Comparison of ENCODE assay signal across 17 cellular contexts in genomic region chr4:912548-913279, GRCh38. TPM values are rescaled to one million over a fixed set of nuclear protein-coding genes. Genes with fewer than 3 reads are reported as not detected.
A peak's percentile ranks its signal among the peaks of the same experiment; 100 is the strongest.
DNase-seq lines count a peak whose midpoint lies in the region; ATAC-seq and TF ChIP-seq lines count a peak whose summit lies in the region.
"Had no signal": no experiment of that assay in that cellular context is flagged by ENCODE, and none has a peak within 500 bp of the region (broad histone marks: within the 10 kb centered on the region; RNA-seq: fewer than 3 reads in every experiment).

No MANE protein-coding gene starts in this region.

- H3K4me3 Mint-ChIP-seq in chondrocyte (ENCODE audit: unreplicated experiment): no peak overlapping the region
- H3K4me3 Mint-ChIP-seq: activated CD4-positive, alpha-beta T cell treated with anti-CD3 and anti-CD28 coated beads, Interleukin-2, amount 10 ng/mL, durations not matched to agents 7 days and 5 days; CD4-positive, alpha-beta T cell had no signal

- peaks cover 2% of the 10 kb centered on the region for H3K9me3 Mint-ChIP-seq in chondrocyte (ENCODE audit: low read depth)

- peak in 2 of 4 donors; percentile 69 to 92 for TF ChIP-seq EP300 in upper lobe of left lung (IDR thresholded peaks at IDR 0.05)

- peak overlapping the region in 3 of 4 donors; percentile 81 to 91 (median 87) for H3K27ac ChIP-seq in upper lobe of left lung
- H3K27ac ChIP-seq: A549, foreskin keratinocyte, SK-N-MC had no signal

- peak; percentile 13 for DNase-seq in activated effector memory CD4-positive, alpha-beta T cell treated with anti-CD3 and anti-CD28 coated beads, Interleukin-2, amount 50 U/mL, for 16 hours
- no peak for DNase-seq in activated effector memory CD4-positive, alpha-beta T cell treated with Interleukin-2 at 50 U/mL for 16 hours
- DNase-seq in chondrocyte (ENCODE audit: low spot score): peak; percentile 52
- DNase-seq in medulla oblongata (ENCODE audit: extremely low spot score): peak; percentile 67
- peak in 1 of 2 donors; percentile 50 for DNase-seq in upper lobe of left lung
- DNase-seq in germinal center (ENCODE audit: low spot score): no peak
- DNase-seq: activated CD4-positive, alpha-beta T cell treated with anti-CD3 and anti-CD28 coated beads, Interleukin-2, amount 10 ng/mL, durations not matched to agents 7 days and 5 days; CD4-positive, alpha-beta T cell; effector memory CD4-positive, alpha-beta T cell; foreskin keratinocyte; KBM-7; NCI-H1417; NCI-H345 had no signal

- no peak for TF ChIP-seq POLR2A in upper lobe of left lung (IDR thresholded peaks at IDR 0.05)

- H3K27me3 Mint-ChIP-seq in chondrocyte (ENCODE audit: low read depth): no peaks in the 10 kb centered on the region
- H3K27me3 Mint-ChIP-seq: activated CD4-positive, alpha-beta T cell treated with anti-CD3 and anti-CD28 coated beads, Interleukin-2, amount 10 ng/mL, durations not matched to agents 7 days and 5 days; CD4-positive, alpha-beta T cell had no signal

- no peaks in the 10 kb centered on the region for H3K27me3 ChIP-seq in upper lobe of left lung
- H3K27me3 ChIP-seq: foreskin keratinocyte had no signal

- H3K27ac Mint-ChIP-seq in chondrocyte (ENCODE audit: unreplicated experiment): no peak overlapping the region
- H3K27ac Mint-ChIP-seq: activated CD4-positive, alpha-beta T cell treated with anti-CD3 and anti-CD28 coated beads, Interleukin-2, amount 10 ng/mL, durations not matched to agents 7 days and 5 days; CD4-positive, alpha-beta T cell had no signal

- peaks cover 10% of the 10 kb centered on the region for H3K4me1 Mint-ChIP-seq in chondrocyte (ENCODE audit: low read depth)

- peak in 1 of 2 donors; percentile 8 for ATAC-seq in upper lobe of left lung (ENCODE audit: low FRiP score in 2 of 2)
- ATAC-seq in HG03378 (IDR thresholded peaks at IDR 0.05; ENCODE audit: unreplicated experiment): no peak
- ATAC-seq in HG02759 (IDR thresholded peaks at IDR 0.05; ENCODE audit: unreplicated experiment): no peak
- ATAC-seq: A549, foreskin keratinocyte had no signal

- peaks cover 0 to 39% (median 31%) of the 10 kb centered on the region in 4 donors for H3K36me3 ChIP-seq in upper lobe of left lung

- no peak for TF ChIP-seq CTCF in chondrocyte (IDR thresholded peaks at IDR 0.05)
- TF ChIP-seq CTCF in upper lobe of left lung (IDR thresholded peaks at IDR 0.05): no peak

- H3K9me3 ChIP-seq in upper lobe of left lung: no peaks in the 10 kb centered on the region
- H3K9me3 ChIP-seq: A549 had no signal

- H3K4me1 ChIP-seq in upper lobe of left lung: peaks cover 14 to 46% (median 33%) of the 10 kb centered on the region in 4 donors
- H3K4me1 ChIP-seq: A549, foreskin keratinocyte had no signal

- H3K4me3 ChIP-seq in upper lobe of left lung: no peak overlapping the region
- H3K4me3 ChIP-seq: A549, SK-N-MC had no signal

- H3K36me3 Mint-ChIP-seq in chondrocyte (ENCODE audit: low read depth): no peaks in the 10 kb centered on the region

- 70 to 76% methylated on average over 19 of the region's 19 CpGs for WGBS in upper lobe of left lung, 2 donors

RNA-seq across cellular contexts. Expression of gene GAK, which starts 19.4 kb away (rescaled TPM):
- total RNA-seq in chondrocyte: 61.4 to 85.7 TPM (median 69.2 TPM) in 3 replicates
- total RNA-seq in upper lobe of left lung: 100 to 1,000 TPM; 116 to 380 (median 154) TPM

RNA-seq across cellular contexts. Expression of gene TMEM175, which starts 19.5 kb away (rescaled TPM):
- total RNA-seq in chondrocyte (25.5 to 47.5 TPM (median 26.1 TPM) in 3 replicates), upper lobe of left lung (100 to 1,000 TPM in 1 of 6 donors, 10 to 100 TPM in 5; 24.6 to 126 (median 41.8) TPM)

Comparison
In these comparisons a context has a peak if more than half of its experiments do, and no peak if none do; other contexts are left out.
1. DNase-seq: peak in activated effector memory CD4-positive, alpha-beta T cell treated with anti-CD3 and anti-CD28 coated beads, Interleukin-2, amount 50 U/mL, for 16 hours (single experiment), chondrocyte (single experiment) and medulla oblongata (single experiment); none in activated effector memory CD4-positive, alpha-beta T cell treated with Interleukin-2 at 50 U/mL for 16 hours (single experiment) and germinal center (single experiment).